Comparison of ENCODE assay signal across 12 cellular contexts in genomic region chr11:20097319-20098221, GRCh38.
A peak's percentile ranks its signal among the peaks of the same experiment; 100 is the strongest.
DNase-seq lines count a peak whose midpoint lies in the region; ATAC-seq, FAIRE-seq and TF ChIP-seq lines count a peak whose summit lies in the region.
"Had no signal": no experiment of that assay in that cellular context is flagged by ENCODE, and none has a peak within 500 bp of the region (broad histone marks: within the 10 kb centered on the region; RNA-seq: fewer than 3 reads in every experiment).

No MANE protein-coding gene starts in this region.

- peaks cover 4 to 19% of the 10 kb centered on the region in 2 experiments; a peak in 3 of 5 replicates for H3K4me1 ChIP-seq in K562 (replicated peaks in 1 of 2; ENCODE audit: control insufficient read depth in 2 of 2, insufficient read depth in 2 of 2, low read length in 2 of 2)

- H3K4me3 ChIP-seq in AG04449 (ENCODE audit: low read depth, low read length) (no peak overlapping the region), K562 (no peak overlapping the region)

- TF ChIP-seq RAD21 in K562 (CRISPR knock-in tag; conservative IDR thresholded peaks at IDR 0.05 in 1 of 2, IDR thresholded peaks at IDR 0.05 in 1 of 2), result no peak

- no peak overlapping the region for H3K27ac Mint-ChIP-seq in activated CD8-positive, alpha-beta T cell treated with anti-CD3 and anti-CD28 coated beads, Interleukin-2, amount 10 ng/mL, durations not matched to agents 7 days and 5 days
- H3K27ac Mint-ChIP-seq: CD4-positive, alpha-beta T cell; stimulated activated memory B cell treated with anti-CD40 and anti-IgM and Interleukin-4, amounts not matched to agents 10 μg/mL and 1 μg/mL and 100 μg/mL, for 72 hours had no signal

- CTCF ChIA-PET in AG04449 (lab: Yijun Ruan, JAX), result interaction anchor here (0.9 to 8.6 kb wide), 8 partner anchors 14 to 512 kb away, joined by 3 to 121 read pairs (median 6); no protein-coding TSS in a partner anchor
- CTCF ChIA-PET in K562 (lab: Yijun Ruan, JAX; ENCODE audit: low intra/inter-chr PET ratio), result interaction anchor here (0.6 kb wide), 1 partner anchor 68 kb away, joined by 3 read pairs; no protein-coding TSS in a partner anchor
- CTCF ChIA-PET in activated CD8-positive, alpha-beta T cell treated with anti-CD3 and anti-CD28 coated beads, Interleukin-2, amount 10 ng/mL, durations not matched to agents 7 days and 5 days (lab: Charles Lee), result interaction anchor here (1.6 kb wide), 1 partner anchor 31 kb away, joined by 5 read pairs; no protein-coding TSS in a partner anchor

- no peak overlapping the region for H3K4me2 ChIP-seq in K562 (ENCODE audit: insufficient read depth, low read length)

- intact Hi-C loops in K562 (cut with micrococcal nuclease), result no loop called here

- DNase-seq in AG04449 (ENCODE audit: low read depth, low spot score) (peak; percentile 88), LHCN-M2 (ENCODE audit: low read depth) (peak; percentile 82), K562 (ENCODE audit: extremely low read depth in 1 of 4, low spot score in 3 of 4) (peak in 2 of 4 experiments; percentile 30 to 51), middle frontal gyrus (ENCODE audit: extremely low spot score, low spot score) (peak; percentile 24), midbrain (lab: John Stamatoyannopoulos, UW) (no peak), ACHN (no peak), activated T-cell treated with anti-CD3 and anti-CD28 coated beads for 4 hours (no peak)
- no peak for DNase-seq in activated CD8-positive, alpha-beta T cell treated with anti-CD3 and anti-CD28 coated beads, Interleukin-2, amount 10 ng/mL, durations not matched to agents 7 days and 5 days
- DNase-seq: activated gamma-delta T cell treated with Interleukin-2 at 50 U/mL for 16 hours; CD4-positive, alpha-beta T cell; NCI-H1436 had no signal

- in situ Hi-C loops in K562 (cut with MboI) (no loop called here), ACHN (cut with HindIII; ENCODE audit: low pct_ligation_motif_present, low pct_unique_long_range_greater_than_20kb, low sequenced_read_pairs) (no loop called here)

- H3K36me3 ChIP-seq in K562 (ENCODE audit: control insufficient read depth, insufficient read depth, low read length), result no peaks in the 10 kb centered on the region

- no peak overlapping the region for H3K4me3 Mint-ChIP-seq in activated CD8-positive, alpha-beta T cell treated with anti-CD3 and anti-CD28 coated beads, Interleukin-2, amount 10 ng/mL, durations not matched to agents 7 days and 5 days
- H3K4me3 Mint-ChIP-seq: CD4-positive, alpha-beta T cell; stimulated activated memory B cell treated with anti-CD40 and anti-IgM and Interleukin-4, amounts not matched to agents 10 μg/mL and 1 μg/mL and 100 μg/mL, for 72 hours had no signal

- BruUV-seq in K562 (replicated peaks; lab: Mats Ljungman, UMichigan), result no TSS peak

- H3K9ac ChIP-seq in K562 (ENCODE audit: insufficient read depth in 1 of 2, low read depth in 2 of 2, low read length in 2 of 2), result no peak overlapping the region

- TF ChIP-seq EP300 in K562 (IDR thresholded peaks at IDR 0.05; ENCODE audit: low read length), result peak; percentile 47; the same call in 1 of the 2 replicates

- no peaks in the 10 kb centered on the region for H3K27me3 Mint-ChIP-seq in activated CD8-positive, alpha-beta T cell treated with anti-CD3 and anti-CD28 coated beads, Interleukin-2, amount 10 ng/mL, durations not matched to agents 7 days and 5 days (ENCODE audit: low read depth)
- H3K27me3 Mint-ChIP-seq: CD4-positive, alpha-beta T cell; stimulated activated memory B cell treated with anti-CD40 and anti-IgM and Interleukin-4, amounts not matched to agents 10 μg/mL and 1 μg/mL and 100 μg/mL, for 72 hours had no signal

- no peaks in the 10 kb centered on the region for H3K9me3 Mint-ChIP-seq in activated CD8-positive, alpha-beta T cell treated with anti-CD3 and anti-CD28 coated beads, Interleukin-2, amount 10 ng/mL, durations not matched to agents 7 days and 5 days (ENCODE audit: insufficient read depth)
- H3K9me3 Mint-ChIP-seq: CD4-positive, alpha-beta T cell; stimulated activated memory B cell treated with anti-CD40 and anti-IgM and Interleukin-4, amounts not matched to agents 10 μg/mL and 1 μg/mL and 100 μg/mL, for 72 hours had no signal

- H3K79me2 ChIP-seq in K562 (ENCODE audit: control insufficient read depth, insufficient read depth, low read length), result no peaks in the 10 kb centered on the region

- TF ChIP-seq CTCF in AG04449 (IDR thresholded peaks at IDR 0.05; ENCODE audit: insufficient read depth, low read length, missing control alignments) (no peak), K562 (IDR thresholded peaks at IDR 0.05 in 2 of 3, conservative IDR thresholded peaks at IDR 0.05 in 1 of 3; ENCODE audit: insufficient read depth in 2 of 3, low read depth in 1 of 3, low read length in 3 of 3) (no peak)

- ATAC-seq in K562, result peak; percentile 26; the same call in 1 of the 3 replicates
- no peak for ATAC-seq in activated CD8-positive, alpha-beta T cell treated with anti-CD3 and anti-CD28 coated beads, Interleukin-2, amount 10 ng/mL, durations not matched to agents 7 days and 5 days
- ATAC-seq: stimulated activated memory B cell treated with anti-CD40 and anti-IgM and Interleukin-4, amounts not matched to agents 10 μg/mL and 1 μg/mL and 100 μg/mL, for 72 hours had no signal

- H3K27ac ChIP-seq in K562 (ENCODE audit: extremely low read depth, low read depth, low read length), result no peak overlapping the region

- no peaks in the 10 kb centered on the region for H3K36me3 Mint-ChIP-seq in activated CD8-positive, alpha-beta T cell treated with anti-CD3 and anti-CD28 coated beads, Interleukin-2, amount 10 ng/mL, durations not matched to agents 7 days and 5 days (ENCODE audit: low read depth)
- H3K36me3 Mint-ChIP-seq: stimulated activated memory B cell treated with anti-CD40 and anti-IgM and Interleukin-4, amounts not matched to agents 10 μg/mL and 1 μg/mL and 100 μg/mL, for 72 hours had no signal

- no peaks in the 10 kb centered on the region for H3K9me1 ChIP-seq in K562 (ENCODE audit: control insufficient read depth, insufficient read depth, low read length)

- H4K20me1 ChIP-seq in K562 (replicated peaks; ENCODE audit: control insufficient read depth, insufficient read depth, low read length), result no peaks in the 10 kb centered on the region

- no peaks in the 10 kb centered on the region; a peak in 1 of 5 replicates for H3K27me3 ChIP-seq in K562 (ENCODE audit: control insufficient read depth in 2 of 2, insufficient read depth in 2 of 2, low read length in 2 of 2)

- peak; percentile 77 for FAIRE-seq in K562 (lab: Jason Lieb, UNC)

- H3K4me1 Mint-ChIP-seq in activated CD8-positive, alpha-beta T cell treated with anti-CD3 and anti-CD28 coated beads, Interleukin-2, amount 10 ng/mL, durations not matched to agents 7 days and 5 days (ENCODE audit: low read depth), result peaks cover 9% of the 10 kb centered on the region

- no peak overlapping the region for H2AFZ ChIP-seq in K562 (ENCODE audit: low read depth, low read length)

- H3K9me3 ChIP-seq in K562 (replicated peaks; ENCODE audit: control insufficient read depth, insufficient read depth, low read depth, low read length), result no peaks in the 10 kb centered on the region

- POLR2A ChIA-PET in AG04449 (lab: Yijun Ruan, JAX), result interaction anchor here (0.7 to 3.3 kb wide), 6 partner anchors 9 to 144 kb away, joined by 3 to 28 read pairs (median 4); no protein-coding TSS in a partner anchor
- POLR2A ChIA-PET in K562 (lab: Yijun Ruan, JAX), result interaction anchor here (1.0 to 3.2 kb wide), 3 partner anchors 17 to 31 kb away, joined by 3 to 11 read pairs (median 4); no protein-coding TSS in a partner anchor
- POLR2A ChIA-PET in activated CD8-positive, alpha-beta T cell treated with anti-CD3 and anti-CD28 coated beads, Interleukin-2, amount 10 ng/mL, durations not matched to agents 7 days and 5 days (lab: Charles Lee), result no interaction called here

- no peak for TF ChIP-seq POLR2A in K562 (conservative IDR thresholded peaks at IDR 0.05)

- WGBS in K562 (ENCODE audit: insufficient coverage, low coverage, missing lambda C conversion rate), result 16% methylated on average over 13 of the region's 13 CpGs

TF ChIP-seq in K562, 482 proteins besides CTCF, POLR2A, EP300 and RAD21 (continues in another document):
- TF ChIP-seq RBFOX2 (IDR thresholded peaks at IDR 0.05; ENCODE audit: low read depth, low read length) (no peak), FOXA3 (CRISPR knock-in tag; conservative IDR thresholded peaks at IDR 0.05 in 1 of 2, IDR thresholded peaks at IDR 0.05 in 1 of 2) (peak in 1 of 2 experiments; percentile 63; a peak in 1 of 4 replicates), KLF10 (CRISPR knock-in tag; IDR thresholded peaks at IDR 0.05) (no peak), CBFA2T2 (conservative IDR thresholded peaks at IDR 0.05) (no peak), OTX1 (CRISPR knock-in tag; IDR thresholded peaks at IDR 0.05) (no peak), ATF3 (IDR thresholded peaks at IDR 0.05) (peak; percentile 82), ATF3 (CRISPR knock-in tag; conservative IDR thresholded peaks at IDR 0.05) (no peak), ZNF785 (CRISPR knock-in tag; IDR thresholded peaks at IDR 0.05) (no peak), GTF3C2 (IDR thresholded peaks at IDR 0.05; ENCODE audit: borderline replicate concordance, extremely low read depth, insufficient read length) (no peak)

Comparison
In these comparisons a context has a peak if more than half of its experiments do, and no peak if none do; other contexts are left out.
1. DNase-seq: peak in AG04449 (single experiment), LHCN-M2 (single experiment) and middle frontal gyrus (single experiment); none in activated CD8-positive, alpha-beta T cell treated with anti-CD3 and anti-CD28 coated beads, Interleukin-2, amount 10 ng/mL, durations not matched to agents 7 days and 5 days (single experiment), midbrain (single experiment), ACHN (single experiment) and activated T-cell treated with anti-CD3 and anti-CD28 coated beads for 4 hours (single experiment).